1 cellular context compared by ENCODE assay signal in genomic region chr10:31584098-31584631, GRCh38.
TF ChIP-seq lines count a peak whose summit lies in the region.

No MANE protein-coding gene starts in this region.

TF ChIP-seq in GM23338, 12 proteins besides CTCF, POLR2A, EP300 and RAD21:
- TF ChIP-seq REST (IDR thresholded peaks at IDR 0.05; ENCODE audit: unreplicated experiment) = no peak
- TF ChIP-seq POLR2AphosphoS5 (IDR thresholded peaks at IDR 0.05; ENCODE audit: low read depth) = no peak
- no peak for TF ChIP-seq NANOG (IDR thresholded peaks at IDR 0.05; ENCODE audit: borderline replicate concordance)
- no peak for TF ChIP-seq STAT1 (IDR thresholded peaks at IDR 0.05; ENCODE audit: unreplicated experiment)
- no peak for TF ChIP-seq ZNF462 (CRISPR knock-in tag; IDR thresholded peaks at IDR 0.05)
- no peak for TF ChIP-seq EZH2 (IDR thresholded peaks at IDR 0.05; ENCODE audit: low read depth, unreplicated experiment)
- TF ChIP-seq ZNF114 (CRISPR knock-in tag; IDR thresholded peaks at IDR 0.05) = no peak
- no peak for TF ChIP-seq JUNB (IDR thresholded peaks at IDR 0.05; ENCODE audit: unreplicated experiment)
- TF ChIP-seq EZH2phosphoT487 (IDR thresholded peaks at IDR 0.05; ENCODE audit: unreplicated experiment) = no peak
- no peak for TF ChIP-seq ETS1 (IDR thresholded peaks at IDR 0.05)
- TF ChIP-seq CREB1 (CRISPR knock-in tag; IDR thresholded peaks at IDR 0.05; ENCODE audit: low read depth) = no peak
- TF ChIP-seq ZNF331 (CRISPR knock-in tag; IDR thresholded peaks at IDR 0.05; ENCODE audit: low read depth) = no peak
